10 cellular contexts compared by ENCODE assay signal in the genomic region with DNA sequence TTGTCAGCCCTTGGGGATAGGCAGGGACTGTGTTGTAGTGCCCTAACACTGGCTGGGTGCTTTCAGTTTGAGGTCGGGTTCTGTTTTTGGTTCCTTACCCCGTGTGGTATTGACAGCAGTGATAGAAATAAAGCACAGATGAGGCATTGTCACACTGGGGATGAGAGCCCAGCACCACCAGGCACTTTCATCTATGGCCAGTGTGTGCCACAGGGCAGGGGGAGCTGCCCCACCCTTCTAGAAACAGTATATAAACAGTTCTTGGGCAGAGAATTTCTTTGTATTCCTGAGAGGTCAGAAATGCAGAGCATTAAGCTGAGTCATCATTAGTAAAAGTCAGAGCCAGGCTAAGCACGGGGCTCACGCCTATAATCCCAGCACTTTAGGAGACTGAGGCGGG. TPM values are rescaled to one million over a fixed set of nuclear protein-coding genes. Genes with fewer than 3 reads are reported as not detected.
DNase-seq lines count a peak whose midpoint lies in the region; TF ChIP-seq lines count a peak whose summit lies in the region.
"Had no signal": no experiment of that assay in that cellular context is flagged by ENCODE, and none has a peak within 500 bp of the region (broad histone marks: within the 10 kb centered on the region; RNA-seq: fewer than 3 reads in every experiment).

No MANE protein-coding gene starts in this region.

- DNase-seq in T-helper 2 cell treated with Interferon-gamma antibody and Interleukin-4, amounts not matched to agents 5 μg/mL and 100 μg/mL, for 36 hours (ENCODE audit: low spot score): no peak
- no peak for DNase-seq in T-helper 2 cell
- DNase-seq in medulla oblongata (ENCODE audit: extremely low spot score): peak; percentile 94
- DNase-seq in thyroid gland: peak; percentile 43 to 45
- no peak for DNase-seq in islet precursor cell
- DNase-seq in activated CD4-positive, alpha-beta T cell treated with anti-CD3 and anti-CD28 coated beads for 1 hour: no peak
- no peak for DNase-seq in GM13976 (ENCODE audit: low spot score)

- WGBS in thyroid gland, 2 donors: 39 to 42% methylated on average over 5 of the region's 5 CpGs

- no peaks in the 10 kb centered on the region for H3K36me3 ChIP-seq in thyroid gland

- no peak overlapping the region for H3K4me3 Mint-ChIP-seq in T-helper 2 cell treated with Interferon-gamma antibody and Interleukin-4, amounts not matched to agents 5 μg/mL and 100 μg/mL, for 36 hours
- H3K4me3 Mint-ChIP-seq: memory B cell had no signal

- H3K9me3 ChIP-seq in thyroid gland: no peaks in the 10 kb centered on the region

- peak overlapping the region; percentile 97 for H3K27ac ChIP-seq in cingulate gyrus (ENCODE audit: low read depth, low read length)
- peak overlapping the region; percentile 86 to 94 (median 89) for H3K27ac ChIP-seq in thyroid gland
- H3K27ac ChIP-seq: 22Rv1 had no signal

- H3K27ac Mint-ChIP-seq in T-helper 2 cell treated with Interferon-gamma antibody and Interleukin-4, amounts not matched to agents 5 μg/mL and 100 μg/mL, for 36 hours: peak overlapping the region; percentile 32

- no peaks in the 10 kb centered on the region for H3K27me3 Mint-ChIP-seq in T-helper 2 cell treated with Interferon-gamma antibody and Interleukin-4, amounts not matched to agents 5 μg/mL and 100 μg/mL, for 36 hours (ENCODE audit: low read depth)
- H3K27me3 Mint-ChIP-seq: memory B cell had no signal

- no peaks in the 10 kb centered on the region for H3K27me3 ChIP-seq in thyroid gland

- TF ChIP-seq CTCF in thyroid gland (IDR thresholded peaks at IDR 0.05) (no peak), GM13976 (IDR thresholded peaks at IDR 0.05; ENCODE audit: borderline replicate concordance, control extremely low read depth, extremely low read depth, insufficient read depth, missing control alignments) (no peak)

- peaks cover 56% of the 10 kb centered on the region for H3K36me3 Mint-ChIP-seq in T-helper 2 cell treated with Interferon-gamma antibody and Interleukin-4, amounts not matched to agents 5 μg/mL and 100 μg/mL, for 36 hours (ENCODE audit: low read depth)

- no peaks in the 10 kb centered on the region for H3K9me3 Mint-ChIP-seq in T-helper 2 cell treated with Interferon-gamma antibody and Interleukin-4, amounts not matched to agents 5 μg/mL and 100 μg/mL, for 36 hours
- H3K9me3 Mint-ChIP-seq: memory B cell had no signal

- in situ Hi-C loops in GM13976 (cut with MboI; ENCODE audit: low sequenced_read_pairs, unreplicated experiment): no loop called here

- intact Hi-C loops in thyroid gland (cut with DNase I): no loop called here

- H3K4me1 Mint-ChIP-seq in T-helper 2 cell treated with Interferon-gamma antibody and Interleukin-4, amounts not matched to agents 5 μg/mL and 100 μg/mL, for 36 hours (ENCODE audit: low read depth): no peaks in the 10 kb centered on the region

- TF ChIP-seq POLR2A in thyroid gland (IDR thresholded peaks at IDR 0.05): peak in 1 of 2 donors; percentile 37

- H3K4me3 ChIP-seq in thyroid gland (replicated peaks in 1 of 3): no peak overlapping the region

- H3K4me1 ChIP-seq in thyroid gland: peaks cover 56 to 71% of the 10 kb centered on the region in 2 donors

RNA-seq across cellular contexts. Expression of gene CDC42EP2, which starts 23.1 kb away (rescaled TPM):
- 10 to 100 TPM; 20.6 to 35.7 (median 25.2) TPM for total RNA-seq in thyroid gland

RNA-seq across cellular contexts. Expression of gene POLA2, which starts 29.9 kb away (rescaled TPM):
- total RNA-seq in thyroid gland: 10 to 100 TPM in 2 of 4 donors, 1 to 10 TPM in 2; 7.6 to 11.3 (median 10.4) TPM

RNA-seq across cellular contexts. Expression of gene DPF2, which starts 42.0 kb away (rescaled TPM):
- total RNA-seq in thyroid gland: 10 to 100 TPM; 45.0 to 52.7 (median 48.0) TPM

Comparison
In these comparisons a context has a peak if more than half of its experiments do, and no peak if none do; other contexts are left out.
1. DNase-seq: peak in medulla oblongata (single experiment) and thyroid gland (2 of 2); none in T-helper 2 cell treated with Interferon-gamma antibody and Interleukin-4, amounts not matched to agents 5 μg/mL and 100 μg/mL, for 36 hours (single experiment), T-helper 2 cell (0 of 5), islet precursor cell (single experiment), activated CD4-positive, alpha-beta T cell treated with anti-CD3 and anti-CD28 coated beads for 1 hour (single experiment) and GM13976 (single experiment).